13 cellular contexts compared by ENCODE assay signal in genomic region chr3:72559377-72559776, GRCh38.
"Had no signal": no experiment of that assay in that cellular context is flagged by ENCODE, and none has a peak within 500 bp of the region (broad histone marks: within the 10 kb centered on the region; RNA-seq: fewer than 3 reads in every experiment).

No MANE protein-coding gene starts in this region.

- H3K27ac ChIP-seq: left ventricle myocardium inferior, sigmoid colon had no signal

- H3K4me1 ChIP-seq: left ventricle myocardium inferior, sigmoid colon had no signal

- H3K4me3 ChIP-seq: left ventricle myocardium inferior, sigmoid colon had no signal

- DNase-seq: activated CD4-positive, alpha-beta memory T cell treated with anti-CD3 and anti-CD28 coated beads for 36 hours; activated CD4-positive, alpha-beta T cell treated with anti-CD3 and anti-CD28 coated beads for 1 hour; activated gamma-delta T cell; activated naive CD8-positive, alpha-beta T cell treated with anti-CD3 and anti-CD28 coated beads for 36 hours; activated T-cell treated with anti-CD3 and anti-CD28 coated beads, Interleukin-2, amount 50 U/mL, for 4 hours; cerebellar nuclear complex; dermis blood vessel endothelial cell; left ventricle myocardium inferior; mesenchymal stem cell; sigmoid colon; stimulated activated CD4-positive, alpha-beta T cell treated with anti-CD3 and anti-CD28 coated beads, Interleukin-12 subunit alpha, Interleukin-12 subunit beta, amount 100 ng/mL, for 4 hours; stimulated activated naive CD8-positive, alpha-beta T cell treated with anti-CD3 and anti-CD28 coated beads, Interleukin-15, Interleukin-2, amounts not matched to agents 100 U/mL and 50 U/mL, for 24 hours had no signal

- ATAC-seq: activated T-cell treated with anti-CD3 and anti-CD28 coated beads, Interleukin-2, amount 50 U/mL, for 4 hours; stimulated activated naive CD8-positive, alpha-beta T cell treated with anti-CD3 and anti-CD28 coated beads, Interleukin-15, Interleukin-2, amounts not matched to agents 100 U/mL and 50 U/mL, for 24 hours had no signal

- H3K27me3 ChIP-seq: sigmoid colon had no signal

- H3K36me3 ChIP-seq: left ventricle myocardium inferior, sigmoid colon had no signal

- H3K4me3 Mint-ChIP-seq: activated CD4-positive, alpha-beta memory T cell treated with anti-CD3 and anti-CD28 coated beads for 36 hours; activated naive CD8-positive, alpha-beta T cell treated with anti-CD3 and anti-CD28 coated beads for 36 hours; activated T-cell treated with anti-CD3 and anti-CD28 coated beads, Interleukin-2, amount 50 U/mL, for 4 hours had no signal

- H3K27ac Mint-ChIP-seq: activated CD4-positive, alpha-beta memory T cell treated with anti-CD3 and anti-CD28 coated beads for 36 hours; activated naive CD8-positive, alpha-beta T cell treated with anti-CD3 and anti-CD28 coated beads for 36 hours had no signal

- H3K36me3 Mint-ChIP-seq: activated CD4-positive, alpha-beta memory T cell treated with anti-CD3 and anti-CD28 coated beads for 36 hours had no signal

- H3K27me3 Mint-ChIP-seq: activated naive CD8-positive, alpha-beta T cell treated with anti-CD3 and anti-CD28 coated beads for 36 hours had no signal

- FAIRE-seq: keratinocyte had no signal

- H3K4me1 Mint-ChIP-seq: activated naive CD8-positive, alpha-beta T cell treated with anti-CD3 and anti-CD28 coated beads for 36 hours had no signal
